In genomic region chr2:43174368-43175186, GRCh38 we compare ENCODE assay signal across 9 cellular contexts. TPM values are rescaled to one million over a fixed set of nuclear protein-coding genes. Genes with fewer than 3 reads are reported as not detected.
DNase-seq lines count a peak whose midpoint lies in the region; ATAC-seq and FAIRE-seq lines count a peak whose summit lies in the region.
"Had no signal": no experiment of that assay in that cellular context is flagged by ENCODE, and none has a peak within 500 bp of the region (broad histone marks: within the 10 kb centered on the region; RNA-seq: fewer than 3 reads in every experiment).

No MANE protein-coding gene starts in this region.

- H3K4me3 ChIP-seq in small intestine (ENCODE audit: low read depth in 1 of 2, low read length in 2 of 2) (no peak overlapping the region), Karpas-422 (ENCODE audit: low read length) (no peak overlapping the region)

- FAIRE-seq in small intestine (lab: Jason Lieb, UNC), result no peak
- FAIRE-seq: islet of Langerhans had no signal

- peak overlapping the region; percentile 76 to 94 for H3K27ac ChIP-seq in small intestine (ENCODE audit: low read depth in 1 of 2, low read length in 1 of 2)
- H3K27ac ChIP-seq in Karpas-422 (ENCODE audit: low read length), result no peak overlapping the region

- ATAC-seq in GM18870 (IDR thresholded peaks at IDR 0.05; ENCODE audit: unreplicated experiment) (peak; percentile 84), HG03060 (IDR thresholded peaks at IDR 0.05; ENCODE audit: low read depth, unreplicated experiment) (peak; percentile 57), left lobe of liver (no peak)

- H3K27me3 ChIP-seq in small intestine (ENCODE audit: control insufficient read depth in 2 of 2, insufficient read depth in 2 of 2, low read length in 2 of 2), result no peaks in the 10 kb centered on the region
- H3K27me3 ChIP-seq in Karpas-422 (ENCODE audit: low read length), result no peaks in the 10 kb centered on the region

- H2AFZ ChIP-seq in Karpas-422 (ENCODE audit: low read length), result no peak overlapping the region

- peaks cover 16 to 21% of the 10 kb centered on the region in 2 donors for H3K4me1 ChIP-seq in small intestine (ENCODE audit: control insufficient read depth in 2 of 2, insufficient read depth in 1 of 2, low read depth in 1 of 2, low read length in 1 of 2)
- peaks cover 6% of the 10 kb centered on the region for H3K4me1 ChIP-seq in Karpas-422 (ENCODE audit: low read length)

- no peak overlapping the region for H3K4me2 ChIP-seq in Karpas-422 (ENCODE audit: low read depth, low read length, poor library complexity, severe bottlenecking)

- H3K9me3 ChIP-seq in small intestine (ENCODE audit: control insufficient read depth, low read depth) (no peaks in the 10 kb centered on the region), Karpas-422 (ENCODE audit: low read length) (no peaks in the 10 kb centered on the region)

- H4K20me1 ChIP-seq in Karpas-422 (ENCODE audit: insufficient read depth, low read depth, low read length), result no peaks in the 10 kb centered on the region

- no peaks in the 10 kb centered on the region for H3K79me2 ChIP-seq in Karpas-422 (ENCODE audit: low read length)

- WGBS in small intestine, 3 donors, result 30 to 45% (median 39%) methylated on average over 10 of the region's 10 CpGs

- H3K9ac ChIP-seq in Karpas-422 (ENCODE audit: low read length), result no peak overlapping the region

- no peaks in the 10 kb centered on the region for H3K9me2 ChIP-seq in Karpas-422 (replicated peaks; ENCODE audit: insufficient read depth, low read length)

- no peaks in the 10 kb centered on the region for H3K36me3 ChIP-seq in small intestine (ENCODE audit: control insufficient read depth in 2 of 2, insufficient read depth in 2 of 2, low read length in 2 of 2)
- no peaks in the 10 kb centered on the region for H3K36me3 ChIP-seq in Karpas-422 (ENCODE audit: insufficient read depth, low read length)

- DNase-seq in activated CD4-positive, CD25-positive, alpha-beta regulatory T cell treated with anti-CD3 and anti-CD28 coated beads, Interleukin-2, amount 50 U/mL, for 16 hours (ENCODE audit: low read depth, low spot score), result peak; percentile 53
- DNase-seq in effector CD4-positive, alpha-beta T cell, result peak; percentile 76
- DNase-seq in small intestine (no peak), cerebellar nuclear complex (lab: John Stamatoyannopoulos, UW) (no peak), Karpas-422 (no peak), left lobe of liver (ENCODE audit: low spot score) (no peak)

RNA-seq across cellular contexts. Expression of gene ZFP36L2, which starts 51.8 kb away (rescaled TPM):
- polyA plus RNA-seq in small intestine, result 10 to 100 TPM; 62.1 to 98.9 (median 98.8) TPM
- 4.0 and 10.6 TPM in 2 replicates for total RNA-seq in Karpas-422 (2014; rRNA removed; shearing (Covaris generic); ENCODE audit: low replicate concordance)
- 60.6 TPM for total RNA-seq in left lobe of liver

Comparison
In these comparisons a context has a peak if more than half of its experiments do, and no peak if none do; other contexts are left out.
1. DNase-seq: peak in activated CD4-positive, CD25-positive, alpha-beta regulatory T cell treated with anti-CD3 and anti-CD28 coated beads, Interleukin-2, amount 50 U/mL, for 16 hours (single experiment) and effector CD4-positive, alpha-beta T cell (single experiment); none in small intestine (single experiment), cerebellar nuclear complex (0 of 2), Karpas-422 (single experiment) and left lobe of liver (single experiment).